Comparison of ENCODE assay signal across 26 cellular contexts in genomic region chr7:31935671-31936070, GRCh38.
A peak's percentile ranks its signal among the peaks of the same experiment; 100 is the strongest.
DNase-seq lines count a peak whose midpoint lies in the region; ATAC-seq, FAIRE-seq and TF ChIP-seq lines count a peak whose summit lies in the region.
"Had no signal": no experiment of that assay in that cellular context is flagged by ENCODE, and none has a peak within 500 bp of the region (broad histone marks: within the 10 kb centered on the region; RNA-seq: fewer than 3 reads in every experiment).

No MANE protein-coding gene starts in this region.

- no peak for TF ChIP-seq EP300 in A549 (IDR thresholded peaks at IDR 0.05)

- H3K27me3 Mint-ChIP-seq in neural crest cell (ENCODE audit: low read depth), result no peaks in the 10 kb centered on the region
- H3K27me3 Mint-ChIP-seq in activated T-cell treated with anti-CD3 and anti-CD28 coated beads, Interleukin-2, amount 50 U/mL, for 72 hours (ENCODE audit: low read depth), result no peaks in the 10 kb centered on the region
- H3K27me3 Mint-ChIP-seq: CD4-positive, alpha-beta memory T cell had no signal

- H2AK9ac ChIP-seq in IMR-90 (replicated peaks; ENCODE audit: low read depth, low read length, poor library complexity), result no peak overlapping the region

- peak overlapping the region; percentile 63; the same call in 1 of the 3 replicates for H2BK15ac ChIP-seq in IMR-90 (ENCODE audit: low read depth, low read length)

- TF ChIP-seq RAD21 in A549 (conservative IDR thresholded peaks at IDR 0.05 in 1 of 2, IDR thresholded peaks at IDR 0.05 in 1 of 2) (no peak), IMR-90 (IDR thresholded peaks at IDR 0.05; ENCODE audit: low read length) (no peak)

- WGBS in A549 (ENCODE audit: missing lambda C conversion rate), result 65% methylated on average over 5 of the region's 5 CpGs
- no CpG with 5 or more reads among the region's 5 CpGs for WGBS in IMR-90 (ENCODE audit: extremely low coverage in 2 of 2, insufficient read length in 1 of 2), 2 experiments
- WGBS in mammary epithelial cell (ENCODE audit: low coverage, missing lambda C conversion rate), result 94% methylated on average over 5 of the region's 5 CpGs

- H3K4me2 ChIP-seq in A549 (peak overlapping the region; percentile 65), IMR-90 (ENCODE audit: low read depth, low read length) (no peak overlapping the region), mammary epithelial cell (ENCODE audit: insufficient read depth, low read depth, low read length) (peak overlapping the region; percentile 72)
- H3K4me2 ChIP-seq: GM23338 had no signal

- H4K20me1 ChIP-seq in IMR-90 (ENCODE audit: insufficient read depth, low read length) (no peaks in the 10 kb centered on the region), mammary epithelial cell (ENCODE audit: insufficient read depth, low read length) (no peaks in the 10 kb centered on the region)

- no TSS peak for BruUV-seq in IMR-90 (replicated peaks; lab: Mats Ljungman, UMichigan)
- no TSS peak for BruUV-seq in mammary epithelial cell (replicated peaks; lab: Mats Ljungman, UMichigan)

- no peak overlapping the region for H3K56ac ChIP-seq in IMR-90 (ENCODE audit: extremely low read depth, insufficient read depth, low read length)

- no peak overlapping the region for H3K14ac ChIP-seq in IMR-90 (replicated peaks; ENCODE audit: low read depth, low read length)

- H2BK5ac ChIP-seq in IMR-90 (ENCODE audit: low read depth, low read length, poor library complexity, severe bottlenecking), result no peak overlapping the region

- dilution Hi-C loops in IMR-90 (cut with HindIII; ENCODE audit: low sequenced_read_pairs, unreplicated experiment), result no loop called here
- dilution Hi-C loops in mammary epithelial cell (cut with HindIII; ENCODE audit: low sequenced_read_pairs), result no loop called here

- H3K36me3 Mint-ChIP-seq in neural crest cell (ENCODE audit: low read depth), result peaks cover 2% of the 10 kb centered on the region
- H3K36me3 Mint-ChIP-seq in activated T-cell treated with anti-CD3 and anti-CD28 coated beads, Interleukin-2, amount 50 U/mL, for 72 hours (ENCODE audit: insufficient read depth in 2 of 2), result no peaks in the 10 kb centered on the region
- H3K36me3 Mint-ChIP-seq: CD4-positive, alpha-beta memory T cell had no signal

- H3K18ac ChIP-seq in IMR-90 (ENCODE audit: low read depth, low read length), result no peak overlapping the region

- H3K4me1 Mint-ChIP-seq in neural crest cell, result peaks cover 45% of the 10 kb centered on the region
- H3K4me1 Mint-ChIP-seq in activated T-cell treated with anti-CD3 and anti-CD28 coated beads, Interleukin-2, amount 50 U/mL, for 72 hours (ENCODE audit: low read depth), result no peaks in the 10 kb centered on the region
- H3K4me1 Mint-ChIP-seq: CD4-positive, alpha-beta memory T cell had no signal

- H3K36me3 ChIP-seq in IMR-90 (ENCODE audit: control insufficient read depth, insufficient read depth, low read length) (no peaks in the 10 kb centered on the region), mammary epithelial cell (ENCODE audit: insufficient read depth, low read length) (no peaks in the 10 kb centered on the region)
- H3K36me3 ChIP-seq: HAP-1 had no signal

- H2BK120ac ChIP-seq in IMR-90 (ENCODE audit: low read depth, low read length), result no peak overlapping the region

- H3K9me1 ChIP-seq in IMR-90 (ENCODE audit: insufficient read depth, low read length), result no peaks in the 10 kb centered on the region

- TF ChIP-seq POLR2A in A549 (IDR thresholded peaks at IDR 0.05; ENCODE audit: low read length) (no peak), IMR-90 (IDR thresholded peaks at IDR 0.05; ENCODE audit: low read depth, low read length) (no peak)

- H3K9me3 Mint-ChIP-seq in neural crest cell, result peaks cover 5% of the 10 kb centered on the region
- peaks cover 5 to 10% of the 10 kb centered on the region in 2 donors for H3K9me3 Mint-ChIP-seq in activated T-cell treated with anti-CD3 and anti-CD28 coated beads, Interleukin-2, amount 50 U/mL, for 72 hours
- H3K9me3 Mint-ChIP-seq: GM23338 had no signal

- no peaks in the 10 kb centered on the region for H3K27me3 ChIP-seq in IMR-90 (ENCODE audit: control insufficient read depth, insufficient read depth, low read length)
- H3K27me3 ChIP-seq in mammary epithelial cell (ENCODE audit: insufficient read depth, low read length), result no peaks in the 10 kb centered on the region

- peak overlapping the region in 1 of 2 experiments; percentile 57; a peak in 1 of 4 replicates for H4K8ac ChIP-seq in IMR-90 (ENCODE audit: low read depth in 2 of 2, low read length in 2 of 2)

- TF ChIP-seq CTCF in A549 (IDR thresholded peaks at IDR 0.05) (no peak), IMR-90 (conservative IDR thresholded peaks at IDR 0.05; ENCODE audit: low read depth, low read length) (no peak), mammary epithelial cell (conservative IDR thresholded peaks at IDR 0.05 in 1 of 2, IDR thresholded peaks at IDR 0.05 in 1 of 2; ENCODE audit: extremely low read depth in 1 of 2, insufficient read depth in 1 of 2, low read depth in 1 of 2, low read length in 2 of 2) (no peak), neural crest cell (conservative IDR thresholded peaks at IDR 0.05) (no peak)

- H3K27ac Mint-ChIP-seq in neural crest cell (ENCODE audit: unreplicated experiment), result peak overlapping the region; percentile 46
- H3K27ac Mint-ChIP-seq in activated T-cell treated with anti-CD3 and anti-CD28 coated beads, Interleukin-2, amount 50 U/mL, for 72 hours, result no peak overlapping the region
- H3K27ac Mint-ChIP-seq: CD4-positive, alpha-beta memory T cell; GM23338 had no signal

- peaks cover 13 to 27% of the 10 kb centered on the region in 2 experiments for H3K79me1 ChIP-seq in IMR-90 (ENCODE audit: low read depth in 1 of 2, low read length in 2 of 2)

- H2BK20ac ChIP-seq in IMR-90 (ENCODE audit: low read depth, low read length), result no peak overlapping the region

- H3K9ac ChIP-seq in IMR-90 (ENCODE audit: low read depth, low read length) (no peak overlapping the region), mammary epithelial cell (ENCODE audit: insufficient read depth, low read length) (no peak overlapping the region)

- H3K27ac ChIP-seq in A549, result peak overlapping the region; percentile 78 to 87
- no peak overlapping the region for H3K27ac ChIP-seq in IMR-90 (ENCODE audit: insufficient read depth, low read length)
- no peak overlapping the region for H3K27ac ChIP-seq in mammary epithelial cell (ENCODE audit: insufficient read depth, low read depth, low read length)
- H3K27ac ChIP-seq: SK-N-MC had no signal

- H4K5ac ChIP-seq in IMR-90 (ENCODE audit: low read depth, low read length), result peak overlapping the region; percentile 46; the same call in 1 of the 2 replicates

- in situ Hi-C loops in IMR-90 (cut with MboI; ENCODE audit: low sequenced_read_pairs), result no loop called here
- in situ Hi-C loops in mammary epithelial cell (cut with MboI; ENCODE audit: low sequenced_read_pairs in 2 of 2), result no loop called here

- no peak overlapping the region for H3K4me3 ChIP-seq in A549
- H3K4me3 ChIP-seq in IMR-90 (ENCODE audit: insufficient read depth, low read depth, low read length), result no peak overlapping the region
- no peak overlapping the region for H3K4me3 ChIP-seq in mammary epithelial cell (replicated peaks in 1 of 3; ENCODE audit: insufficient read depth in 1 of 3, low read depth in 2 of 3, low read length in 3 of 3)
- H3K4me3 ChIP-seq: GM12878, GM23338, HAP-1 had no signal

- ATAC-seq in A549, result no peak
- no peak for ATAC-seq in IMR-90 (ENCODE audit: low read depth)
- no peak for ATAC-seq in activated T-cell treated with anti-CD3 and anti-CD28 coated beads, Interleukin-2, amount 50 U/mL, for 72 hours (replicated peaks in 1 of 2)
- no peak for ATAC-seq in HG03159 (IDR thresholded peaks at IDR 0.05; ENCODE audit: unreplicated experiment)
- ATAC-seq: GM12878, GM23338 had no signal

- peak overlapping the region; percentile 16; the same call in 1 of the 2 replicates for H4K91ac ChIP-seq in IMR-90 (ENCODE audit: insufficient read depth, low read depth, low read length)

- H3K4me1 ChIP-seq in A549 (peaks cover 77% of the 10 kb centered on the region), IMR-90 (ENCODE audit: control insufficient read depth, insufficient read depth, low read length) (peaks cover 2% of the 10 kb centered on the region; the same call in 1 of the 2 replicates), mammary epithelial cell (ENCODE audit: insufficient read depth, low read length) (peaks cover 70% of the 10 kb centered on the region)
- H3K4me1 ChIP-seq: HAP-1 had no signal

- H3K79me2 ChIP-seq in mammary epithelial cell (ENCODE audit: insufficient read depth, low read length), result peaks cover 35% of the 10 kb centered on the region

- H2AFZ ChIP-seq in IMR-90 (replicated peaks; ENCODE audit: low read length, poor library complexity) (no peak overlapping the region), mammary epithelial cell (ENCODE audit: low read depth, low read length) (no peak overlapping the region)

- H3K4me3 Mint-ChIP-seq in neural crest cell, result peak overlapping the region; percentile 18
- H3K4me3 Mint-ChIP-seq in activated T-cell treated with anti-CD3 and anti-CD28 coated beads, Interleukin-2, amount 50 U/mL, for 72 hours, result no peak overlapping the region
- H3K4me3 Mint-ChIP-seq: CD4-positive, alpha-beta memory T cell; GM23338; HFFc6 had no signal

- CTCF ChIA-PET in A549 (lab: Yijun Ruan, JAX) (interaction anchor here (0.8 to 1.0 kb wide), 2 partner anchors 12 to 16 kb away, joined by 3 to 4 read pairs; no protein-coding TSS in a partner anchor), IMR-90 (lab: Yijun Ruan, JAX) (no interaction called here), mammary epithelial cell (lab: Charles Lee; ENCODE audit: low non-redundant PET) (no interaction called here)

- H2AK5ac ChIP-seq in IMR-90 (ENCODE audit: low read depth, low read length), result no peak overlapping the region

- no peak overlapping the region for H3K23ac ChIP-seq in IMR-90 (ENCODE audit: low read depth, low read length)

- intact Hi-C loops in IMR-90 (cut with micrococcal nuclease) (no loop called here), mammary epithelial cell (cut with micrococcal nuclease) (loop anchor here (5.0 kb wide), 1 partner anchor 227 kb away; no protein-coding TSS in a partner anchor)

- FAIRE-seq in A549 (lab: Jason Lieb, UNC), result no peak
- FAIRE-seq: A204.1, G401.6, GM12878 had no signal

- peak overlapping the region; percentile 45; the same call in 1 of the 2 replicates for H3K4ac ChIP-seq in IMR-90 (ENCODE audit: low read depth, low read length)

- POLR2A ChIA-PET in A549 (lab: Yijun Ruan, JAX), result no interaction called here
- POLR2A ChIA-PET in IMR-90 (lab: Charles Lee; ENCODE audit: unreplicated experiment), result no interaction called here

- DNase-seq in A549 (ENCODE audit: low read depth in 1 of 2, low spot score in 1 of 2) (no peak), IMR-90 (no peak), mammary epithelial cell (no peak), neural crest cell (ENCODE audit: low read depth, low spot score) (no peak), HPDE6-E6E7 (ENCODE audit: extremely low spot score) (no peak), occipital lobe (lab: John Stamatoyannopoulos, UW) (no peak)
- no peak for DNase-seq in activated T-cell treated with anti-CD3 and anti-CD28 coated beads, Interleukin-2, amount 50 U/mL, for 72 hours
- DNase-seq: C1 segment of cervical spinal cord; CD4-positive, alpha-beta memory T cell; COR-L47; HFFc6; MM.1S; NCI-H1417; NCI-H1694; NCI-H2029 treated with DMSO at 0.1 percent for 48 hours; NCI-H446 treated with DMSO at 0.1 percent for 48 hours; NCI-H526 treated with DMSO at 0.1 percent for 48 hours; RPMI8226; SHP77 treated with DMSO at 0.1 percent for 48 hours had no signal

- H3K9me3 ChIP-seq in A549, result peaks cover 8% of the 10 kb centered on the region; the same call in 2 of the 3 replicates
- H3K9me3 ChIP-seq in IMR-90 (ENCODE audit: control insufficient read depth, insufficient read depth, low read length), result no peaks in the 10 kb centered on the region
- H3K9me3 ChIP-seq in mammary epithelial cell (replicated peaks; ENCODE audit: insufficient read depth, low read length), result no peaks in the 10 kb centered on the region
- H3K9me3 ChIP-seq: HAP-1 had no signal

Comparison
In these comparisons a context has a peak if more than half of its experiments do, and no peak if none do; other contexts are left out.
1. H3K27ac ChIP-seq: peak in A549 (2 of 2); none in IMR-90 (single experiment) and mammary epithelial cell (single experiment).